ENCODE assay signal across 17 cellular contexts in genomic region chr2:170320948-170321347, GRCh38.
DNase-seq lines count a peak whose midpoint lies in the region; ATAC-seq, FAIRE-seq and TF ChIP-seq lines count a peak whose summit lies in the region.
"Had no signal": no experiment of that assay in that cellular context is flagged by ENCODE, and none has a peak within 500 bp of the region (broad histone marks: within the 10 kb centered on the region; RNA-seq: fewer than 3 reads in every experiment).

No MANE protein-coding gene starts in this region.

- TSS peak; percentile 77 for BruUV-seq in mammary epithelial cell (replicated peaks; lab: Mats Ljungman, UMichigan)

- no peaks in the 10 kb centered on the region for H3K36me3 ChIP-seq in mammary epithelial cell (ENCODE audit: insufficient read depth, low read length)
- H3K36me3 ChIP-seq in keratinocyte (ENCODE audit: control insufficient read depth in 2 of 2, extremely low read depth in 1 of 2, insufficient read depth in 2 of 2, low read length in 2 of 2) = no peaks in the 10 kb centered on the region
- no peaks in the 10 kb centered on the region for H3K36me3 ChIP-seq in gastrocnemius medialis
- no peaks in the 10 kb centered on the region; the same call in 1 of the 2 replicates for H3K36me3 ChIP-seq in GM23338 (ENCODE audit: insufficient read depth)

- H4K20me1 ChIP-seq in mammary epithelial cell (ENCODE audit: insufficient read depth, low read length) (no peaks in the 10 kb centered on the region), keratinocyte (ENCODE audit: control insufficient read depth, extremely low read depth, insufficient read depth, low read length) (no peaks in the 10 kb centered on the region), GM23338 (replicated peaks; ENCODE audit: insufficient read depth) (no peaks in the 10 kb centered on the region)

- FAIRE-seq in GM19239 (lab: Jason Lieb, UNC) (peak; percentile 11), keratinocyte (lab: Jason Lieb, UNC) (no peak)
- FAIRE-seq: GM12878, GM18507, H1 had no signal

- DNase-seq in GM19239 (ENCODE audit: insufficient read length, low spot score) = no peak
- DNase-seq in mammary epithelial cell = no peak
- DNase-seq in keratinocyte (ENCODE audit: low read depth, low spot score) = no peak
- no peak for DNase-seq in EL
- no peak for DNase-seq in gastrocnemius medialis
- DNase-seq in GM23338 (ENCODE audit: low spot score) = no peak
- DNase-seq: C1 segment of cervical spinal cord; Calu3; CD4-positive, alpha-beta T cell; DMS 273 treated with DMSO at 0.1 percent for 48 hours; HCEC 1CT had no signal

- H3K4me3 ChIP-seq in mammary epithelial cell (replicated peaks in 1 of 3; ENCODE audit: insufficient read depth in 1 of 3, low read depth in 2 of 3, low read length in 3 of 3) = no peak overlapping the region
- H3K4me3 ChIP-seq in keratinocyte (ENCODE audit: control insufficient read depth in 2 of 3, extremely low read depth in 1 of 3, insufficient read depth in 2 of 3, low read depth in 1 of 3, low read length in 3 of 3) = no peak overlapping the region
- H3K4me3 ChIP-seq in gastrocnemius medialis = no peak overlapping the region
- no peak overlapping the region for H3K4me3 ChIP-seq in GM23338
- H3K4me3 ChIP-seq: GM12878 had no signal

- dilution Hi-C loops in mammary epithelial cell (cut with HindIII; ENCODE audit: low sequenced_read_pairs) (no loop called here), keratinocyte (cut with MboI; ENCODE audit: extremely low pct_ligation_motif_present, low sequenced_read_pairs) (no loop called here)

- intact Hi-C loops in mammary epithelial cell (cut with micrococcal nuclease) = loop anchor here (5.0 kb wide), 1 partner anchor 84 kb away; no protein-coding TSS in a partner anchor
- intact Hi-C loops in gastrocnemius medialis (cut with DNase I; ENCODE audit: low total_unique reads) = no loop called here

- H3K9me1 ChIP-seq in keratinocyte (ENCODE audit: control insufficient read depth, extremely low read depth, insufficient read depth, low read length) = no peaks in the 10 kb centered on the region

- peaks cover 25% of the 10 kb centered on the region; the same call in 2 of the 3 replicates for H3K36me3 Mint-ChIP-seq in GM23338 (ENCODE audit: low read depth)

- no peaks in the 10 kb centered on the region for H3K79me2 ChIP-seq in mammary epithelial cell (ENCODE audit: insufficient read depth, low read length)
- no peaks in the 10 kb centered on the region for H3K79me2 ChIP-seq in keratinocyte (ENCODE audit: control insufficient read depth, insufficient read depth, low read length)
- no peaks in the 10 kb centered on the region for H3K79me2 ChIP-seq in GM23338 (replicated peaks; ENCODE audit: insufficient read depth)

- TF ChIP-seq CTCF in VCaP (conservative IDR thresholded peaks at IDR 0.05) (no peak), mammary epithelial cell (conservative IDR thresholded peaks at IDR 0.05 in 1 of 2, IDR thresholded peaks at IDR 0.05 in 1 of 2; ENCODE audit: extremely low read depth in 1 of 2, insufficient read depth in 1 of 2, low read depth in 1 of 2, low read length in 2 of 2) (no peak), keratinocyte (optimal IDR thresholded peaks at IDR 0.05 in 1 of 3, IDR thresholded peaks at IDR 0.05 in 1 of 3, conservative IDR thresholded peaks at IDR 0.05 in 1 of 3; ENCODE audit: extremely low read depth in 1 of 3, insufficient read depth in 2 of 3, low read length in 3 of 3) (no peak), gastrocnemius medialis (IDR thresholded peaks at IDR 0.05 in 4 of 5, conservative IDR thresholded peaks at IDR 0.05 in 1 of 5) (no peak), GM23338 (conservative IDR thresholded peaks at IDR 0.05; ENCODE audit: low read depth in 2 of 2) (no peak)

- H3K9me3 Mint-ChIP-seq in GM23338 = peaks cover 26% of the 10 kb centered on the region
- H3K9me3 Mint-ChIP-seq: CD4-positive, alpha-beta T cell had no signal

- peaks cover 6% of the 10 kb centered on the region for H3K4me1 Mint-ChIP-seq in GM23338
- H3K4me1 Mint-ChIP-seq: B cell had no signal

- TF ChIP-seq POLR2A in gastrocnemius medialis (IDR thresholded peaks at IDR 0.05) = no peak

- H3K27me3 ChIP-seq in mammary epithelial cell (ENCODE audit: insufficient read depth, low read length) = no peaks in the 10 kb centered on the region
- H3K27me3 ChIP-seq in keratinocyte (ENCODE audit: control insufficient read depth, extremely low read depth, insufficient read depth, low read length) = no peaks in the 10 kb centered on the region
- peaks cover 0 to 3% (median 0%) of the 10 kb centered on the region in 3 donors for H3K27me3 ChIP-seq in gastrocnemius medialis
- no peaks in the 10 kb centered on the region for H3K27me3 ChIP-seq in GM23338 (ENCODE audit: insufficient read depth)

- H3K9me3 ChIP-seq in mammary epithelial cell (replicated peaks; ENCODE audit: insufficient read depth, low read length) (peaks cover 5% of the 10 kb centered on the region), keratinocyte (ENCODE audit: control insufficient read depth, low read depth, low read length) (peaks cover 3% of the 10 kb centered on the region), gastrocnemius medialis (no peaks in the 10 kb centered on the region)

- H2AFZ ChIP-seq in mammary epithelial cell (ENCODE audit: low read depth, low read length) (no peak overlapping the region), keratinocyte (ENCODE audit: control insufficient read depth, low read length) (no peak overlapping the region), GM23338 (no peak overlapping the region)

- H3K9ac ChIP-seq in mammary epithelial cell (ENCODE audit: insufficient read depth, low read length) = no peak overlapping the region
- no peak overlapping the region for H3K9ac ChIP-seq in keratinocyte (ENCODE audit: control insufficient read depth, extremely low read depth, insufficient read depth, low read length)

- ATAC-seq in gastrocnemius medialis (no peak), GM23338 (no peak)
- ATAC-seq: GM12878 had no signal

- H3K4me3 Mint-ChIP-seq in GM23338 = no peak overlapping the region
- H3K4me3 Mint-ChIP-seq: B cell; CD4-positive, alpha-beta T cell had no signal

- CTCF ChIA-PET in mammary epithelial cell (lab: Charles Lee; ENCODE audit: low non-redundant PET) = no interaction called here

- 0 out of 2 replicates have a peak, but pooled peaks cover 13% of the 10 kb centered on the region for H3K9me2 ChIP-seq in GM23338 (ENCODE audit: insufficient read depth)

- H3K4me2 ChIP-seq in mammary epithelial cell (ENCODE audit: insufficient read depth, low read depth, low read length) (no peak overlapping the region), keratinocyte (ENCODE audit: control insufficient read depth, extremely low read depth, insufficient read depth, low read depth, low read length) (no peak overlapping the region), GM23338 (no peak overlapping the region)

- H3K27ac Mint-ChIP-seq in GM23338 = no peak overlapping the region
- H3K27ac Mint-ChIP-seq: B cell; CD4-positive, alpha-beta T cell had no signal

- in situ Hi-C loops in mammary epithelial cell (cut with MboI; ENCODE audit: low sequenced_read_pairs in 2 of 2) = no loop called here
- in situ Hi-C loops in gastrocnemius medialis (cut with MboI; ENCODE audit: low sequenced_read_pairs in 4 of 4) = no loop called here

- H3K4me1 ChIP-seq in mammary epithelial cell (ENCODE audit: insufficient read depth, low read length) (no peaks in the 10 kb centered on the region), keratinocyte (ENCODE audit: control insufficient read depth, extremely low read depth, insufficient read depth, low read length) (peaks cover 4% of the 10 kb centered on the region), gastrocnemius medialis (no peaks in the 10 kb centered on the region), GM23338 (ENCODE audit: insufficient read depth) (no peaks in the 10 kb centered on the region; the same call in none of the 2 replicates)

- H3F3A ChIP-seq in GM23338 (replicated peaks; ENCODE audit: low read depth) = no peaks in the 10 kb centered on the region

- 85% methylated on average over 3 of the region's 3 CpGs for WGBS in mammary epithelial cell (ENCODE audit: low coverage, missing lambda C conversion rate)

- H3K27ac ChIP-seq in VCaP (peak overlapping the region; percentile 23), mammary epithelial cell (ENCODE audit: insufficient read depth, low read depth, low read length) (peak overlapping the region; percentile 71), keratinocyte (ENCODE audit: control insufficient read depth, insufficient read depth, low read length) (peak overlapping the region; percentile 55), gastrocnemius medialis (no peak overlapping the region), GM23338 (ENCODE audit: low read depth) (no peak overlapping the region)
- H3K27ac ChIP-seq: HL-60 had no signal

- peaks cover 4% of the 10 kb centered on the region for H3K27me3 Mint-ChIP-seq in GM23338 (ENCODE audit: insufficient read depth, low read depth, poor library complexity)

TF ChIP-seq in GM23338, 12 proteins besides CTCF, POLR2A, EP300 and RAD21 (continues in another document):
- TF ChIP-seq REST (IDR thresholded peaks at IDR 0.05; ENCODE audit: unreplicated experiment) (no peak), STAT1 (IDR thresholded peaks at IDR 0.05; ENCODE audit: unreplicated experiment) (no peak), EZH2 (IDR thresholded peaks at IDR 0.05; ENCODE audit: low read depth, unreplicated experiment) (no peak), ZNF114 (CRISPR knock-in tag; IDR thresholded peaks at IDR 0.05) (no peak), EZH2phosphoT487 (IDR thresholded peaks at IDR 0.05; ENCODE audit: unreplicated experiment) (no peak)

Comparison
In these comparisons a context has a peak if more than half of its experiments do, and no peak if none do; other contexts are left out.
1. H3K27ac ChIP-seq: peak in VCaP (single experiment), mammary epithelial cell (single experiment) and keratinocyte (single experiment); none in gastrocnemius medialis (0 of 4) and GM23338 (single experiment).